8 cellular contexts compared by ENCODE assay signal in the genomic region with DNA sequence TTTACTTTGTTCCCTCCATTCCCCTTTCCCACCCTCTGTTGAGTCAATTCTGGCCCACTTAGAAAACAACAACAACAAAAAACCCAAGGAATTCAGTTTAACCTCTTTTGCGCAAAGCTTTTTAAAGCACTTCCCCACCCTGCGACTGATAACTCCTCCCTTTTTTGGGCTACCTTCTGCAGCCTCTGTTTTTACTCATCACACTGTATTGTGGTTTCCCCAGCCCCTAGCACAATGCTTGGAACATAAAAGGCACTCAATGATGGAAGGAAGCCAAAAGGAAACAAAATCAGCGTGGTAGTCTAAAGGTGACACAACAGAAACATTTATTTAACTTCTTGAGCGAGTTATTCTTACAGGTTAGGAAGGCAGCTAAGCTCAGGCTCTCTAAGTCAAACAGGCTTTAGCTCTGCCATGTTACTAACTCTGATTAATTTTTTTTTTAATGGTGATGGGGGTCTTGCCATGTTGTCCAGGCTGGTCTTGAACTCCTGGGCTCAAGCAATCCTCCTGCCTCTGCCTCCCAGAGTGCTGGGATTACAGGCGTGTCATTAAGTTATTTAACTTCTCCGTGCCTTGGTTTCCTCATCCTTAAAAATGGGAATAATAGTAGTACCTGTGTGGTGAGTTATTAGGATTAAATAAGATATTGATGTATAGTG. TPM values are rescaled to one million over a fixed set of nuclear protein-coding genes. Genes with fewer than 3 reads are reported as not detected.
DNase-seq lines count a peak whose midpoint lies in the region; ATAC-seq and TF ChIP-seq lines count a peak whose summit lies in the region.

No MANE protein-coding gene starts in this region.

- no peaks in the 10 kb centered on the region for H3K9me3 ChIP-seq in CD8-positive, alpha-beta T cell (ENCODE audit: low read length)
- no peaks in the 10 kb centered on the region for H3K9me3 ChIP-seq in gastrocnemius medialis

- intact Hi-C loops in CD8-positive, alpha-beta T cell (cut with DNase I, micrococcal nuclease): loop anchor here (1.0 to 10.0 kb wide), 14 partner anchors 69 to 1470 kb away; partner anchors contain the start of genes ACTR2 (in 2 of the 2), PELI1 (in 2 of the 2), SLC1A4 (in 2 of the 2) and SPRED2 (in 2 of the 2)
- intact Hi-C loops in gastrocnemius medialis (cut with DNase I; ENCODE audit: low total_unique reads): loop anchor here (5.0 to 10.0 kb wide), 3 partner anchors 70 to 1213 kb away; partner anchors contain the start of genes SLC1A4 and UGP2

- H3K4me1 ChIP-seq in CD8-positive, alpha-beta T cell (ENCODE audit: insufficient read depth, low read length): peaks cover 64% of the 10 kb centered on the region
- H3K4me1 ChIP-seq in gastrocnemius medialis: peaks cover 59 to 60% of the 10 kb centered on the region in 2 donors

- TF ChIP-seq CTCF in CD8-positive, alpha-beta T cell (IDR thresholded peaks at IDR 0.05): no peak
- no peak for TF ChIP-seq CTCF in fibroblast of the aortic adventitia (IDR thresholded peaks at IDR 0.05; ENCODE audit: insufficient read depth, low read length)
- no peak for TF ChIP-seq CTCF in gastrocnemius medialis (IDR thresholded peaks at IDR 0.05 in 4 of 5, conservative IDR thresholded peaks at IDR 0.05 in 1 of 5)

- TF ChIP-seq POLR2A in gastrocnemius medialis (IDR thresholded peaks at IDR 0.05): no peak

- no peaks in the 10 kb centered on the region for H3K36me3 ChIP-seq in CD8-positive, alpha-beta T cell (ENCODE audit: insufficient read depth, low read length)
- H3K36me3 ChIP-seq in gastrocnemius medialis: no peaks in the 10 kb centered on the region

- peak overlapping the region; percentile 62 for H3K27ac ChIP-seq in CD8-positive, alpha-beta T cell (ENCODE audit: low read depth, low read length)
- peak overlapping the region; percentile 90 to 96 (median 92) for H3K27ac ChIP-seq in gastrocnemius medialis

- H3K36me3 Mint-ChIP-seq in CD8-positive, alpha-beta T cell: peaks cover 20% of the 10 kb centered on the region
- no peaks in the 10 kb centered on the region for H3K36me3 Mint-ChIP-seq in activated T-cell treated with anti-CD3 and anti-CD28 coated beads, Interleukin-2, amount 50 U/mL, for 4 hours (ENCODE audit: insufficient read depth)

- DNase-seq in CD8-positive, alpha-beta T cell: peak in 6 of 7 experiments; percentile 38 to 77 (median 56)
- peak; percentile 92 for DNase-seq in NCI-H2107 treated with DMSO at 0.1 percent for 48 hours (lab: John Stamatoyannopoulos, UW; ENCODE audit: unreplicated experiment)
- peak; percentile 39 for DNase-seq in activated T-cell treated with anti-CD3 and anti-CD28 coated beads, Interleukin-2, amount 50 U/mL, for 4 hours
- peak; percentile 48 for DNase-seq in fibroblast of the aortic adventitia (ENCODE audit: low read depth)
- no peak for DNase-seq in gastrocnemius medialis
- no peak for DNase-seq in amygdala (lab: John Stamatoyannopoulos, UW)
- no peak for DNase-seq in ecto neural progenitor cell (ENCODE audit: low spot score)

- POLR2A ChIA-PET in CD8-positive, alpha-beta T cell (lab: Charles Lee): interaction anchor here (1.0 to 4.4 kb wide), 6 partner anchors 10 to 533 kb away, joined by 3 to 51 read pairs (median 6); partner anchors contain the start of genes ACTR2, AFTPH and RAB1A

- peak overlapping the region; percentile 85 for H3K4me3 ChIP-seq in CD8-positive, alpha-beta T cell (ENCODE audit: low read depth, low read length)
- H3K4me3 ChIP-seq in fibroblast of the aortic adventitia (ENCODE audit: low read depth, low read length): peak overlapping the region; percentile 82
- H3K4me3 ChIP-seq in gastrocnemius medialis: peak overlapping the region; percentile 66 to 87 (median 77)

- H3K27me3 ChIP-seq in CD8-positive, alpha-beta T cell (ENCODE audit: insufficient read depth, low read length): no peaks in the 10 kb centered on the region
- no peaks in the 10 kb centered on the region for H3K27me3 ChIP-seq in gastrocnemius medialis

- H3K27me3 Mint-ChIP-seq in CD8-positive, alpha-beta T cell (ENCODE audit: low read depth): no peaks in the 10 kb centered on the region
- no peaks in the 10 kb centered on the region for H3K27me3 Mint-ChIP-seq in activated T-cell treated with anti-CD3 and anti-CD28 coated beads, Interleukin-2, amount 50 U/mL, for 4 hours (ENCODE audit: low read depth)

- in situ Hi-C loops in gastrocnemius medialis (cut with MboI; ENCODE audit: low sequenced_read_pairs in 4 of 4): loop anchor here in 1 of 4 donors (25.0 kb wide), 1 partner anchor 380 kb away; the partner anchor contains the start of gene SPRED2

- no peaks in the 10 kb centered on the region for H3K9me3 Mint-ChIP-seq in CD8-positive, alpha-beta T cell
- no peaks in the 10 kb centered on the region for H3K9me3 Mint-ChIP-seq in activated T-cell treated with anti-CD3 and anti-CD28 coated beads, Interleukin-2, amount 50 U/mL, for 4 hours

- peaks cover 74% of the 10 kb centered on the region for H3K4me1 Mint-ChIP-seq in CD8-positive, alpha-beta T cell (ENCODE audit: low read depth)
- peaks cover 57% of the 10 kb centered on the region for H3K4me1 Mint-ChIP-seq in activated T-cell treated with anti-CD3 and anti-CD28 coated beads, Interleukin-2, amount 50 U/mL, for 4 hours (ENCODE audit: low read depth)

- CTCF ChIA-PET in CD8-positive, alpha-beta T cell (lab: Charles Lee): interaction anchor here (0.7 to 2.7 kb wide), 5 partner anchors 11 to 139 kb away, joined by 3 to 12 read pairs (median 5); partner anchors contain the start of gene RAB1A

- ATAC-seq in CD8-positive, alpha-beta T cell: peak; percentile 53
- ATAC-seq in GM21717 (IDR thresholded peaks at IDR 0.05; ENCODE audit: unreplicated experiment) (peak; percentile 32), gastrocnemius medialis (peak; percentile 4 to 6)
- peak; percentile 56 to 59 for ATAC-seq in activated T-cell treated with anti-CD3 and anti-CD28 coated beads, Interleukin-2, amount 50 U/mL, for 4 hours

- peak overlapping the region; percentile 86 for H3K27ac Mint-ChIP-seq in CD8-positive, alpha-beta T cell

- peak overlapping the region; percentile 89 for H3K4me3 Mint-ChIP-seq in CD8-positive, alpha-beta T cell
- H3K4me3 Mint-ChIP-seq in activated T-cell treated with anti-CD3 and anti-CD28 coated beads, Interleukin-2, amount 50 U/mL, for 4 hours: peak overlapping the region; percentile 81

RNA-seq across cellular contexts. Expression of gene CEP68, which starts 1.3 kb away (rescaled TPM):
- total RNA-seq in CD8-positive, alpha-beta T cell: 10 to 100 TPM; 19.9 to 20.5 TPM
- total RNA-seq in activated T-cell treated with anti-CD3 and anti-CD28 coated beads, Interleukin-2, amount 50 U/mL, for 4 hours: 1 to 10 TPM; 2.3 to 5.4 (median 2.9) TPM
- total RNA-seq in fibroblast of the aortic adventitia (ENCODE audit: low replicate concordance): 12.0 and 12.3 TPM in 2 replicates
- 10 to 100 TPM; 21.4 to 48.0 (median 35.2) TPM for total RNA-seq in gastrocnemius medialis

Comparison
In these comparisons a context has a peak if more than half of its experiments do, and no peak if none do; other contexts are left out.
1. ATAC-seq: peak in every context shown above with its lines; median percentile 58 in activated T-cell treated with anti-CD3 and anti-CD28 coated beads, Interleukin-2, amount 50 U/mL, for 4 hours; 53 in CD8-positive, alpha-beta T cell; 32 in GM21717; 5 in gastrocnemius medialis.
2. DNase-seq: peak in CD8-positive, alpha-beta T cell (6 of 7), NCI-H2107 treated with DMSO at 0.1 percent for 48 hours (single experiment), activated T-cell treated with anti-CD3 and anti-CD28 coated beads, Interleukin-2, amount 50 U/mL, for 4 hours (single experiment) and fibroblast of the aortic adventitia (single experiment); none in gastrocnemius medialis (0 of 2), amygdala (0 of 56) and ecto neural progenitor cell (single experiment).
3. Peak in every context shown above with its lines, with median percentiles within 50 percentile points of each other: H3K4me3 ChIP-seq.